27 cellular contexts compared by ENCODE assay signal in genomic region chr1:156944848-156945247, GRCh38. TPM values are rescaled to one million over a fixed set of nuclear protein-coding genes. Genes with fewer than 3 reads are reported as not detected.
"Had no signal": no experiment of that assay in that cellular context is flagged by ENCODE, and none has a peak within 500 bp of the region (broad histone marks: within the 10 kb centered on the region; RNA-seq: fewer than 3 reads in every experiment).

No MANE protein-coding gene starts in this region.

- DNase-seq: colonic mucosa; cortex of kidney; effector CD8-positive, alpha-beta T cell; effector memory CD8-positive, alpha-beta T cell; erythroblast; esophagus squamous epithelium; foreskin fibroblast; foreskin melanocyte; gastrocnemius medialis; glutamatergic neuron; head of caudate nucleus; heart right ventricle; hippocampal formation; left cardiac atrium; left lung; left ventricle myocardium superior; lower lobe of right lung; mesenchymal stem cell; midbrain; naive thymus-derived CD4-positive, alpha-beta T cell had no signal

- H3K27ac Mint-ChIP-seq: dendritic cell treated with granulocyte-macrophage colony-stimulating factor and Interleukin-4, amounts not matched to agents 40 ng/mL and 50 ng/mL, for 4 days; effector memory CD8-positive, alpha-beta T cell had no signal

- H3K4me3 Mint-ChIP-seq: dendritic cell treated with granulocyte-macrophage colony-stimulating factor and Interleukin-4, amounts not matched to agents 40 ng/mL and 50 ng/mL, for 4 days; effector memory CD8-positive, alpha-beta T cell; naive thymus-derived CD4-positive, alpha-beta T cell had no signal

- H3K4me3 ChIP-seq: colonic mucosa, esophagus squamous epithelium, gastrocnemius medialis, heart right ventricle, left lung, lower lobe of right lung had no signal

- H3K27ac ChIP-seq: colonic mucosa, epithelial cell of prostate, esophagus squamous epithelium, gastrocnemius medialis, heart right ventricle, left lung, lower lobe of right lung had no signal

- H3K27me3 Mint-ChIP-seq: dendritic cell treated with granulocyte-macrophage colony-stimulating factor and Interleukin-4, amounts not matched to agents 40 ng/mL and 50 ng/mL, for 4 days; naive thymus-derived CD4-positive, alpha-beta T cell had no signal

- H3K27me3 ChIP-seq: colonic mucosa, esophagus squamous epithelium, gastrocnemius medialis, heart right ventricle, left lung had no signal

- H3K9me3 Mint-ChIP-seq: dendritic cell treated with granulocyte-macrophage colony-stimulating factor and Interleukin-4, amounts not matched to agents 40 ng/mL and 50 ng/mL, for 4 days; effector memory CD8-positive, alpha-beta T cell; naive thymus-derived CD4-positive, alpha-beta T cell had no signal

- ATAC-seq: effector memory CD8-positive, alpha-beta T cell; esophagus mucosa; gastrocnemius medialis; heart right ventricle; left cardiac atrium; left lung; left ventricle myocardium superior; lower lobe of right lung; naive thymus-derived CD4-positive, alpha-beta T cell had no signal

- H3K4me1 ChIP-seq: colonic mucosa, gastrocnemius medialis, heart right ventricle, left lung, lower lobe of right lung had no signal

- H3K9me3 ChIP-seq: colonic mucosa, esophagus squamous epithelium, gastrocnemius medialis, heart right ventricle, left lung, lower lobe of right lung had no signal

RNA-seq across cellular contexts. Expression of gene LRRC71, which starts 24.4 kb away (rescaled TPM):
- total RNA-seq: colonic mucosa; esophagus mucosa; esophagus squamous epithelium; gastrocnemius medialis; kidney epithelial cell; left cardiac atrium; lower leg skin; mononuclear cell; naive thymus-derived CD4-positive, alpha-beta T cell had no signal
- polyA plus RNA-seq: keratinocyte; naive thymus-derived CD4-positive, alpha-beta T cell had no signal
